Comparison of ENCODE assay signal across 27 cellular contexts in genomic region chr2:9909106-9909505, GRCh38. TPM values are rescaled to one million over a fixed set of nuclear protein-coding genes. Genes with fewer than 3 reads are reported as not detected.
A peak's percentile ranks its signal among the peaks of the same experiment; 100 is the strongest.
DNase-seq lines count a peak whose midpoint lies in the region; FAIRE-seq and TF ChIP-seq lines count a peak whose summit lies in the region.
"Had no signal": no experiment of that assay in that cellular context is flagged by ENCODE, and none has a peak within 500 bp of the region (broad histone marks: within the 10 kb centered on the region; RNA-seq: fewer than 3 reads in every experiment).

No MANE protein-coding gene starts in this region.

- H3K4me1 Mint-ChIP-seq in astrocyte (ENCODE audit: low read depth, unreplicated experiment) = peaks cover 11% of the 10 kb centered on the region
- H3K4me1 Mint-ChIP-seq: immature natural killer cell; stimulated activated naive B cell treated with anti-CD40 and anti-IgM and Interleukin-4, amounts not matched to agents 10 μg/mL and 1 μg/mL and 100 μg/mL, for 72 hours had no signal

- no peaks in the 10 kb centered on the region for H3K27me3 ChIP-seq in astrocyte (ENCODE audit: insufficient read depth, low read length)
- H3K27me3 ChIP-seq: BE2C, colonic mucosa, Peyer's patch, spleen, suprapubic skin had no signal

- no peak overlapping the region for H3K4me2 ChIP-seq in astrocyte (ENCODE audit: low read length)
- H3K4me2 ChIP-seq: SK-N-SH had no signal

- H3K36me3 ChIP-seq in astrocyte (ENCODE audit: insufficient read depth, low read length) = peaks cover 7% of the 10 kb centered on the region
- H3K36me3 ChIP-seq: colonic mucosa had no signal

- TF ChIP-seq CTCF in AG10803 (conservative IDR thresholded peaks at IDR 0.05; ENCODE audit: low read length) = no peak
- TF ChIP-seq CTCF in astrocyte (IDR thresholded peaks at IDR 0.05; ENCODE audit: insufficient read depth, low read depth, low read length) = no peak

- H3K79me2 ChIP-seq in astrocyte (ENCODE audit: insufficient read depth, low read length) = no peaks in the 10 kb centered on the region

- no peaks in the 10 kb centered on the region for H3K9me3 ChIP-seq in astrocyte (ENCODE audit: insufficient read depth, low read depth, low read length)
- H3K9me3 ChIP-seq: BE2C, colonic mucosa, Peyer's patch, SK-N-SH, spleen, suprapubic skin had no signal

- H3K9ac ChIP-seq in astrocyte (ENCODE audit: low read length) = no peak overlapping the region
- H3K9ac ChIP-seq: SK-N-SH had no signal

- H3K27ac Mint-ChIP-seq in astrocyte (ENCODE audit: unreplicated experiment) = no peak overlapping the region
- H3K27ac Mint-ChIP-seq: activated CD4-positive, alpha-beta T cell treated with anti-CD3 and anti-CD28 coated beads, Interleukin-2, amount 10 ng/mL, durations not matched to agents 24 days and 14 days; immature natural killer cell; natural killer cell; stimulated activated naive B cell treated with anti-CD40 and anti-IgM and Interleukin-4, amounts not matched to agents 10 μg/mL and 1 μg/mL and 100 μg/mL, for 72 hours had no signal

- FAIRE-seq in astrocyte (lab: Jason Lieb, UNC) (no peak), RCC 7860 (lab: Jason Lieb, UNC) (no peak)
- FAIRE-seq: urothelium cell line had no signal

- H3K4me3 Mint-ChIP-seq in astrocyte (ENCODE audit: unreplicated experiment) = no peak overlapping the region
- H3K4me3 Mint-ChIP-seq: activated CD4-positive, alpha-beta T cell treated with anti-CD3 and anti-CD28 coated beads, Interleukin-2, amount 10 ng/mL, durations not matched to agents 24 days and 14 days; activated T-cell treated with anti-CD3 and anti-CD28 coated beads, Interleukin-2, amount 50 U/mL, for 4 hours; immature natural killer cell; natural killer cell; stimulated activated naive B cell treated with anti-CD40 and anti-IgM and Interleukin-4, amounts not matched to agents 10 μg/mL and 1 μg/mL and 100 μg/mL, for 72 hours had no signal

- H4K20me1 ChIP-seq in astrocyte (ENCODE audit: insufficient read depth, low read length) = no peaks in the 10 kb centered on the region

- peaks cover 3% of the 10 kb centered on the region for H3K36me3 Mint-ChIP-seq in astrocyte (ENCODE audit: low read depth, unreplicated experiment)

- H3K27me3 Mint-ChIP-seq in astrocyte (ENCODE audit: low read depth, unreplicated experiment) = no peaks in the 10 kb centered on the region
- H3K27me3 Mint-ChIP-seq: activated CD4-positive, alpha-beta T cell treated with anti-CD3 and anti-CD28 coated beads, Interleukin-2, amount 10 ng/mL, durations not matched to agents 24 days and 14 days; stimulated activated naive B cell treated with anti-CD40 and anti-IgM and Interleukin-4, amounts not matched to agents 10 μg/mL and 1 μg/mL and 100 μg/mL, for 72 hours had no signal

- H3K4me1 ChIP-seq in astrocyte (ENCODE audit: insufficient read depth, low read length) = peaks cover 2% of the 10 kb centered on the region
- H3K4me1 ChIP-seq: BE2C, colonic mucosa, Peyer's patch, spleen had no signal

- no peaks in the 10 kb centered on the region for H3K9me3 Mint-ChIP-seq in astrocyte (ENCODE audit: unreplicated experiment)
- H3K9me3 Mint-ChIP-seq: activated CD4-positive, alpha-beta T cell treated with anti-CD3 and anti-CD28 coated beads, Interleukin-2, amount 10 ng/mL, durations not matched to agents 24 days and 14 days; activated T-cell treated with anti-CD3 and anti-CD28 coated beads, Interleukin-2, amount 50 U/mL, for 4 hours; immature natural killer cell; natural killer cell; stimulated activated naive B cell treated with anti-CD40 and anti-IgM and Interleukin-4, amounts not matched to agents 10 μg/mL and 1 μg/mL and 100 μg/mL, for 72 hours had no signal

- H3K27ac ChIP-seq in astrocyte (ENCODE audit: low read depth, low read length) = no peak overlapping the region
- H3K27ac ChIP-seq: colonic mucosa, Peyer's patch, spleen, suprapubic skin, VCaP had no signal

- no peak overlapping the region for H2AFZ ChIP-seq in astrocyte (ENCODE audit: low read depth, low read length)

- DNase-seq in AG10803 (ENCODE audit: low read depth) (peak; percentile 37), LHCN-M2 (ENCODE audit: low read depth) (peak; percentile 74), astrocyte (ENCODE audit: low read depth) (peak; percentile 20), fibroblast of peridontal ligament (ENCODE audit: extremely low read depth) (peak; percentile 64), RCC 7860 (ENCODE audit: low spot score) (no peak), germinal center (ENCODE audit: low spot score) (no peak), RPMI8226 (no peak), NCI-H146 treated with DMSO at 0.1 percent for 48 hours (lab: John Stamatoyannopoulos, UW; ENCODE audit: unreplicated experiment) (no peak)
- DNase-seq: activated CD4-positive, alpha-beta T cell treated with anti-CD3 and anti-CD28 coated beads, Interleukin-2, amount 10 ng/mL, durations not matched to agents 24 days and 14 days; activated T-cell treated with anti-CD3 and anti-CD28 coated beads, Interleukin-2, amount 50 U/mL, for 4 hours; BE2C; colonic mucosa; H7; hippocampal formation; immature natural killer cell; left ventricle myocardium superior; midbrain; natural killer cell; NCI-H1436 treated with DMSO at 0.1 percent for 48 hours; Peyer's patch; SK-N-SH; spleen; stimulated activated CD4-positive, alpha-beta T cell treated with anti-CD3 and anti-CD28 coated beads, Interleukin-4, amount 100 ng/mL, for 1 hour; stimulated activated naive B cell treated with anti-CD40 and anti-IgM and Interleukin-4, amounts not matched to agents 10 μg/mL and 1 μg/mL and 100 μg/mL, for 72 hours had no signal

- H3K4me3 ChIP-seq in AG10803 (ENCODE audit: low read length) (no peak overlapping the region), astrocyte (ENCODE audit: insufficient read depth, low read depth, low read length) (no peak overlapping the region)
- H3K4me3 ChIP-seq: colonic mucosa, Peyer's patch, spleen, suprapubic skin had no signal

RNA-seq across cellular contexts. Expression of gene GRHL1, which starts 42.4 kb away (rescaled TPM):
- total RNA-seq in LHCN-M2 (2014; rRNA removed) = 0.40 and 0.90 TPM in 2 replicates
- polyA plus RNA-seq in LHCN-M2 (2012) = 0.05 TPM
- total RNA-seq in astrocyte = 2.5 and 4.1 TPM in 2 replicates

Comparison
In these comparisons a context has a peak if more than half of its experiments do, and no peak if none do; other contexts are left out.
1. DNase-seq: peak in AG10803 (single experiment), LHCN-M2 (single experiment), astrocyte (single experiment) and fibroblast of peridontal ligament (single experiment); none in RCC 7860 (single experiment), germinal center (single experiment), RPMI8226 (single experiment) and NCI-H146 treated with DMSO at 0.1 percent for 48 hours (single experiment).